ENCODE assay signal across 10 cellular contexts in genomic region chr12:55019784-55020183, GRCh38. TPM values are rescaled to one million over a fixed set of nuclear protein-coding genes. Genes with fewer than 3 reads are reported as not detected.
DNase-seq lines count a peak whose midpoint lies in the region; ATAC-seq, FAIRE-seq and TF ChIP-seq lines count a peak whose summit lies in the region.
"Had no signal": no experiment of that assay in that cellular context is flagged by ENCODE, and none has a peak within 500 bp of the region (broad histone marks: within the 10 kb centered on the region; RNA-seq: fewer than 3 reads in every experiment).

Gene NEUROD4 (plus strand): TSS chr12:55019974. CDS start chr12:55026440, 6,466 bp downstream.

- no peak within 1 kb of the TSS for H3K14ac ChIP-seq in H1 (ENCODE audit: insufficient read length)

- no peak within 1 kb of the TSS for H4K5ac ChIP-seq in H1 (ENCODE audit: insufficient read length, low read depth, low read length)

- H3F3A ChIP-seq in smooth muscle cell (ENCODE audit: low read depth), result no peaks in the 10 kb centered on the region

- peak within 1 kb of the TSS; percentile 72; the same call in 1 of the 2 replicates for H2AFZ ChIP-seq in H1 (ENCODE audit: low read length)
- H2AFZ ChIP-seq in smooth muscle cell (ENCODE audit: low read depth), result no peak within 1 kb of the TSS

- in situ Hi-C loops in transverse colon (cut with MboI; ENCODE audit: low pct_ligation_motif_present in 1 of 4, low pct_unique_long_range_greater_than_20kb in 1 of 4, low sequenced_read_pairs in 3 of 4), result no loop called here

- no peak within 1 kb of the TSS; the same call in 1 of the 2 replicates for H2BK15ac ChIP-seq in H1 (ENCODE audit: low read length)

- H3K27me3 Mint-ChIP-seq in mesothelial cell of epicardium (ENCODE audit: low read depth), result peaks cover 41% of the 10 kb centered on the region

- H3K27ac ChIP-seq in H1 (ENCODE audit: low read depth, low read length) (no peak within 1 kb of the TSS), transverse colon (no peak within 1 kb of the TSS), gastroesophageal sphincter (no peak within 1 kb of the TSS), smooth muscle cell (ENCODE audit: low read depth) (no peak within 1 kb of the TSS)

- TF ChIP-seq CTCF in AG09319 (IDR thresholded peaks at IDR 0.05; ENCODE audit: low read depth, low read length) (no peak), H1 (IDR thresholded peaks at IDR 0.05; ENCODE audit: control extremely low read depth in 1 of 3, insufficient read depth in 1 of 3, low read depth in 1 of 3, low read length in 3 of 3) (no peak), mesothelial cell of epicardium (IDR thresholded peaks at IDR 0.05; ENCODE audit: unreplicated experiment) (no peak), transverse colon (IDR thresholded peaks at IDR 0.05) (no peak), gastroesophageal sphincter (IDR thresholded peaks at IDR 0.05) (no peak), smooth muscle cell (IDR thresholded peaks at IDR 0.05; ENCODE audit: borderline replicate concordance, insufficient read depth, poor library complexity, severe bottlenecking) (no peak)

- FAIRE-seq in H1 (lab: Jason Lieb, UNC), result peak; percentile 96
- FAIRE-seq: GM18507 had no signal

- DNase-seq in AG09319 (ENCODE audit: extremely low read depth, low read depth), result peak; percentile 5
- DNase-seq in HCEC 1CT, result peak; percentile 48
- DNase-seq in OCI-M1 (lab: John Stamatoyannopoulos, UW), result peak; percentile 82
- peak; percentile 80 to 83 for DNase-seq in H1 (ENCODE audit: low read depth in 1 of 2, low spot score in 2 of 2)
- peak; percentile 33 to 74 for DNase-seq in mesothelial cell of epicardium (ENCODE audit: low spot score in 2 of 2, unreplicated experiment in 2 of 2)
- DNase-seq in transverse colon, result no peak
- DNase-seq in smooth muscle cell (lab: John Stamatoyannopoulos, UW; ENCODE audit: unreplicated experiment), result no peak

- CTCF ChIA-PET in H1 (lab: Charles Lee; ENCODE audit: partially characterized antibody), result interaction anchor here (0.6 to 2.0 kb wide), 10 partner anchors 11 to 609 kb away, joined by 3 to 5 read pairs (median 4); no protein-coding TSS in a partner anchor

- no peak within 1 kb of the TSS for H3K23ac ChIP-seq in H1 (ENCODE audit: insufficient read length)

- intact Hi-C loops in transverse colon (cut with DNase I; ENCODE audit: low total_unique reads), result no loop called here

- H3K4me3 ChIP-seq in H1 (ENCODE audit: extremely low read depth in 1 of 4, insufficient read depth in 2 of 4, low read depth in 3 of 4, low read length in 4 of 4), result peak within 1 kb of the TSS; percentile 22 to 49 (median 27); a peak in 6 of 8 replicates
- no peak within 1 kb of the TSS for H3K4me3 ChIP-seq in transverse colon
- no peak within 1 kb of the TSS for H3K4me3 ChIP-seq in gastroesophageal sphincter
- H3K4me3 ChIP-seq in smooth muscle cell, result no peak within 1 kb of the TSS

- H3K27me3 ChIP-seq in H1 (replicated peaks in 1 of 4; ENCODE audit: control insufficient read depth in 3 of 4, extremely low read depth in 1 of 4, insufficient read depth in 3 of 4, low read length in 3 of 4) (no peaks in the 10 kb centered on the region), transverse colon (peaks cover 47% of the 10 kb centered on the region), gastroesophageal sphincter (peaks cover 52% of the 10 kb centered on the region), smooth muscle cell (ENCODE audit: low read depth) (no peaks in the 10 kb centered on the region)

- no peak within 1 kb of the TSS for H4K8ac ChIP-seq in H1 (ENCODE audit: extremely low read depth, insufficient read depth, low read length)

- no peak within 1 kb of the TSS for H4K91ac ChIP-seq in H1 (replicated peaks; ENCODE audit: insufficient read length, low read length)

- WGBS in H1 (ENCODE audit: extremely low coverage in 1 of 2, insufficient coverage in 1 of 2, insufficient read length in 1 of 2, insufficient replicate concordance in 2 of 2, low coverage in 1 of 2, low lambda C conversion rate in 2 of 2, missing lambda C conversion rate in 1 of 2), 2 experiments, result 5% methylated on average over 13 of the region's 13 CpGs; no CpG with 5 or more reads in 1 of the 2 experiments
- 6 to 15% methylated on average over 4 to 13 of the region's 13 CpGs for WGBS in transverse colon (ENCODE audit: low coverage in 1 of 2), 2 donors
- 0 to 4% methylated on average over 4 to 9 of the region's 13 CpGs for WGBS in gastroesophageal sphincter (ENCODE audit: low coverage in 1 of 2), 2 donors
- WGBS in smooth muscle cell (ENCODE audit: low lambda C conversion rate), result 6% methylated on average over 13 of the region's 13 CpGs

- H2BK5ac ChIP-seq in H1 (ENCODE audit: low read depth, low read length), result no peak within 1 kb of the TSS

- H3K36me3 ChIP-seq in H1 (ENCODE audit: control insufficient read depth in 2 of 4, insufficient read depth in 4 of 4, low read length in 3 of 4) (no peaks in the 10 kb centered on the region), transverse colon (no peaks in the 10 kb centered on the region), gastroesophageal sphincter (no peaks in the 10 kb centered on the region), smooth muscle cell (ENCODE audit: low read depth) (no peaks in the 10 kb centered on the region)

- no peak within 1 kb of the TSS for H2AK5ac ChIP-seq in H1 (ENCODE audit: low read depth, low read length)

- H3K9me3 ChIP-seq in H1 (ENCODE audit: insufficient read depth in 2 of 2, low read depth in 1 of 2, low read length in 1 of 2) (no peaks in the 10 kb centered on the region), transverse colon (no peaks in the 10 kb centered on the region), gastroesophageal sphincter (no peaks in the 10 kb centered on the region), smooth muscle cell (replicated peaks; ENCODE audit: low read depth) (no peaks in the 10 kb centered on the region)

- H2BK120ac ChIP-seq in H1 (replicated peaks; ENCODE audit: low read depth, low read length), result no peak within 1 kb of the TSS

- no peak within 1 kb of the TSS for H2BK20ac ChIP-seq in H1 (ENCODE audit: low read length)

- no peak within 1 kb of the TSS for H3K18ac ChIP-seq in H1 (ENCODE audit: extremely low read depth, low read length)

- TF ChIP-seq POLR2A in H1 (IDR thresholded peaks at IDR 0.05; ENCODE audit: control extremely low read depth in 1 of 2, low read depth in 2 of 2, low read length in 2 of 2) (0 out of 3 replicates have a peak, but pooled peaks of 1 of the 2 experiments have one; percentile 24), transverse colon (IDR thresholded peaks at IDR 0.05) (no peak), gastroesophageal sphincter (IDR thresholded peaks at IDR 0.05) (no peak)

- no peaks in the 10 kb centered on the region for H3K4me1 Mint-ChIP-seq in mesothelial cell of epicardium

- 0 out of 3 replicates have a peak, but pooled peaks of 1 of the 2 experiments have one; percentile 6 for TF ChIP-seq EP300 in H1 (IDR thresholded peaks at IDR 0.05; ENCODE audit: borderline replicate concordance in 1 of 2, low read depth in 2 of 2, low read length in 2 of 2)
- no peak for TF ChIP-seq EP300 in transverse colon (IDR thresholded peaks at IDR 0.05; ENCODE audit: low read depth)
- TF ChIP-seq EP300 in gastroesophageal sphincter (IDR thresholded peaks at IDR 0.05), result no peak

- no peaks in the 10 kb centered on the region for H3K36me3 Mint-ChIP-seq in mesothelial cell of epicardium

- POLR2A ChIA-PET in H1 (lab: Charles Lee; ENCODE audit: partially characterized antibody), result interaction anchor here (1.0 to 1.2 kb wide), 2 partner anchors 10 to 22 kb away, joined by 4 to 5 read pairs; no protein-coding TSS in a partner anchor

- H3K79me2 ChIP-seq in H1 (ENCODE audit: control insufficient read depth in 1 of 2, insufficient read depth in 2 of 2, low read length in 2 of 2) (no peaks in the 10 kb centered on the region), smooth muscle cell (ENCODE audit: low read depth) (no peaks in the 10 kb centered on the region)

- no peak within 1 kb of the TSS for H3K4me3 Mint-ChIP-seq in mesothelial cell of epicardium
- H3K4me3 Mint-ChIP-seq: activated naive CD8-positive, alpha-beta T cell had no signal

- H3K9me3 Mint-ChIP-seq in mesothelial cell of epicardium, result no peaks in the 10 kb centered on the region

- no peak within 1 kb of the TSS for H2BK12ac ChIP-seq in H1 (ENCODE audit: low read depth, low read length)

- H4K20me1 ChIP-seq in H1 (replicated peaks in 1 of 2; ENCODE audit: control insufficient read depth in 1 of 2, insufficient read depth in 2 of 2, low read length in 2 of 2), result peaks cover 0 to 2% of the 10 kb centered on the region in 2 experiments
- no peaks in the 10 kb centered on the region for H4K20me1 ChIP-seq in smooth muscle cell (ENCODE audit: low read depth)

- H3K4me2 ChIP-seq in H1 (ENCODE audit: insufficient read depth in 1 of 2, low read depth in 2 of 2, low read length in 2 of 2) (peak within 1 kb of the TSS; percentile 48 to 58), smooth muscle cell (no peak within 1 kb of the TSS)

- no peak for ATAC-seq in gastroesophageal sphincter

- no peaks in the 10 kb centered on the region for H3K79me1 ChIP-seq in H1 (ENCODE audit: low read depth, low read length)

- no peaks in the 10 kb centered on the region for H3K23me2 ChIP-seq in H1 (ENCODE audit: low read depth, low read length)

- peak in 1 of 2 experiments; percentile 21; a peak in 1 of 4 replicates for TF ChIP-seq RAD21 in H1 (IDR thresholded peaks at IDR 0.05 in 1 of 2, conservative IDR thresholded peaks at IDR 0.05 in 1 of 2; ENCODE audit: low read depth in 2 of 2, low read length in 2 of 2)

- H3K4ac ChIP-seq in H1 (replicated peaks; ENCODE audit: insufficient read length, low read depth, low read length), result no peak within 1 kb of the TSS

- H3K4me1 ChIP-seq in H1 (replicated peaks in 1 of 4; ENCODE audit: control insufficient read depth in 3 of 4, insufficient read depth in 4 of 4, low read length in 3 of 4) (peaks cover 0 to 2% (median 0%) of the 10 kb centered on the region in 4 experiments; a peak in 2 of 7 replicates), transverse colon (peaks cover 0 to 7% (median 0%) of the 10 kb centered on the region in 4 donors), gastroesophageal sphincter (peaks cover 0 to 6% (median 0%) of the 10 kb centered on the region in 3 donors), smooth muscle cell (ENCODE audit: low read depth) (peaks cover 7% of the 10 kb centered on the region)

- no peak within 1 kb of the TSS; a peak in 1 of 7 replicates for H3K9ac ChIP-seq in H1 (replicated peaks in 1 of 4; ENCODE audit: extremely low read depth in 1 of 4, low read depth in 3 of 4, low read length in 3 of 4)
- no peak within 1 kb of the TSS for H3K9ac ChIP-seq in smooth muscle cell (ENCODE audit: low read depth)

- H3K27ac Mint-ChIP-seq in mesothelial cell of epicardium, result no peak within 1 kb of the TSS
- H3K27ac Mint-ChIP-seq: activated naive CD8-positive, alpha-beta T cell had no signal

- no peak within 1 kb of the TSS for H3K56ac ChIP-seq in H1 (replicated peaks; ENCODE audit: insufficient read length, low read depth, low read length)

RNA-seq across cellular contexts. Expression of gene NEUROD4, which starts in this region (rescaled TPM):
- total RNA-seq in H1 (2021; fragmentation: NEBNext Ultra II Directional; extraction: Animal tissue kit (Norgen Biotek cat#: 25700)), result not detected in 2 replicates
- polyA plus RNA-seq in H1 (2011; rRNA removed), result not detected in 2 replicates
- polyA plus RNA-seq in H1 (2011; cell fraction: cytosol; rRNA removed), result not detected
- polyA plus RNA-seq in H1 (2011; cell fraction: nucleus; rRNA removed), result not detected
- polyA plus RNA-seq in H1 (2012, experiment 1 of 2), result not detected in 4 replicates
- not detected for polyA plus RNA-seq in H1 (2012, experiment 2 of 2)
- not detected for polyA plus RNA-seq in H1 (2013, experiment 1 of 2)
- not detected for polyA plus RNA-seq in H1 (2013, experiment 2 of 2)
- not detected in 2 replicates for polyA minus RNA-seq in H1 (2011; rRNA and poly(A)+ RNA removed)
- not detected for polyA minus RNA-seq in H1 (2011; cell fraction: cytosol; rRNA and poly(A)+ RNA removed)
- not detected for polyA minus RNA-seq in H1 (2011; cell fraction: nucleus; rRNA and poly(A)+ RNA removed)
- total RNA-seq in mesothelial cell of epicardium, result not detected in 3 replicates
- total RNA-seq in transverse colon, result not detected
- not detected for total RNA-seq in gastroesophageal sphincter
- not detected in 2 replicates for total RNA-seq in smooth muscle cell
- not detected in 2 replicates for polyA plus RNA-seq in smooth muscle cell

Comparison
In these comparisons a context has a peak if more than half of its experiments do, and no peak if none do; other contexts are left out.
1. Peak in DNase-seq, H3K4me3 ChIP-seq and H3K4me2 ChIP-seq in H1; RNA of the gene not detected or under 1 TPM.
2. Peak in DNase-seq in mesothelial cell of epicardium; RNA of the gene not detected or under 1 TPM.
3. DNase-seq: peak in AG09319 (single experiment), HCEC 1CT (single experiment) and OCI-M1 (single experiment); none in transverse colon (single experiment) and smooth muscle cell (single experiment).